ENCODE assay signal across 12 cellular contexts in the genomic region with DNA sequence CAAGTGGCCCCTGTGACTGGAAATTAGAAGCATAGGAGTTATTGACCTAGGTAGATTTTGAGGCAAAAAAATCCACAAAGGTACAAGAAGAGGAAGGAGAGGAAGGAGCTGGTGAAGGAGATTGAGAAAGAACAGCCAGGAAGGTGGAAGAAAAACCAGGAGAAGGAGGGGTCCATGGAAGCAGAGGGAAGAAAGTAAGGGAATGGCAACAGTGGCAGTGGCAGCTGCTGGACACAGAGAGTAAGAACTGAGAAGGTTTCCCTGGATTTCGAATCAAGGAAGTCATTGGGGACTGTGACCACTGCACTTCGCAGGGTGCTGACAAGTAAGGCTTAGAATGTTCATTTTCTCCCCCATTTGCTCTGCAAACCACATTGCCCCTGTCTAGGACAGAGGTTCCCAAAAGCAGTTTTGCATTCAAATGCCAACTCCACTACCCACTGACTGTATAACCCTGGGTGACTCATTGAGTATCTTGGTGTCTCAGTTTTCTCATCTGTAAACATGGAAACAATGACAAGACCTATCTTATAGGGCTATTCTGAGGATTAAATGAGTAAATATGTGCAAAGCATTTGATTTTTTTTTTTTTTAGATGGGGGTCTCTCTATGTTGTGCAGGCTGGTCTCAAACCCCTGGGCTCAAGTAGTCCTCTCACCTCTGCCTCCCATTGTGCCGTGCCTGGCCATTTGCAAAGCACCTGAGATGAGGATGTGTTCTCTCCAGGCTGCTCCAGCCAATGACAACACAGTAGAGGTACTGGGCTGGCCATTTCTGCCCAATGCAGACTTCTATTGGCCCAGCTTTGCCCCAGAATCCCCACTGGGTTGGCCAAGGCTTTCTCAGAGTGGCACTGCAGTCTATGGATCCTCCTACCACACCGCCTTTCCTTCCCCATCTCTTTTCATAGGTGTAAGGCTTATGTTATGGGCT. TPM values are rescaled to one million over a fixed set of nuclear protein-coding genes. Genes with fewer than 3 reads are reported as not detected.
DNase-seq lines count a peak whose midpoint lies in the region; ATAC-seq and TF ChIP-seq lines count a peak whose summit lies in the region.
"Had no signal": no experiment of that assay in that cellular context is flagged by ENCODE, and none has a peak within 500 bp of the region (broad histone marks: within the 10 kb centered on the region; RNA-seq: fewer than 3 reads in every experiment).

No MANE protein-coding gene starts in this region.

- H3K27ac Mint-ChIP-seq in activated naive CD8-positive, alpha-beta T cell treated with anti-CD3 and anti-CD28 coated beads, Interleukin-2, amount 50 U/mL, for 24 hours = peak overlapping the region; percentile 83
- H3K27ac Mint-ChIP-seq: T-helper 1 cell treated with Interleukin-12 subunit alpha and Interleukin-12 subunit beta and Interleukin-4 antibody, amounts not matched to agents 30 μg/mL and 1 μg/mL, for 36 hours had no signal

- peak; percentile 75 for ATAC-seq in activated naive CD8-positive, alpha-beta T cell treated with anti-CD3 and anti-CD28 coated beads, Interleukin-2, amount 50 U/mL, for 24 hours
- ATAC-seq in GM19351 (IDR thresholded peaks at IDR 0.05; ENCODE audit: unreplicated experiment) (no peak), left colon (no peak), GM19397 (IDR thresholded peaks at IDR 0.05; ENCODE audit: unreplicated experiment) (no peak), GM19324 (IDR thresholded peaks at IDR 0.05; ENCODE audit: low FRiP score, unreplicated experiment) (no peak)

- peak overlapping the region; percentile 25 for H3K4me3 Mint-ChIP-seq in activated naive CD8-positive, alpha-beta T cell treated with anti-CD3 and anti-CD28 coated beads, Interleukin-2, amount 50 U/mL, for 24 hours
- H3K4me3 Mint-ChIP-seq: T-helper 1 cell treated with Interleukin-12 subunit alpha and Interleukin-12 subunit beta and Interleukin-4 antibody, amounts not matched to agents 30 μg/mL and 1 μg/mL, for 36 hours had no signal

- H3K27me3 ChIP-seq in AG04450 (ENCODE audit: control insufficient read depth, insufficient read depth, low read length) = no peaks in the 10 kb centered on the region
- H3K27me3 ChIP-seq: tibial nerve had no signal

- peaks cover 34% of the 10 kb centered on the region for H3K4me1 ChIP-seq in HEK293 (ENCODE audit: control insufficient read depth, insufficient read depth, low read length)

- no peaks in the 10 kb centered on the region for H3K9me3 Mint-ChIP-seq in activated naive CD8-positive, alpha-beta T cell treated with anti-CD3 and anti-CD28 coated beads, Interleukin-2, amount 50 U/mL, for 24 hours
- H3K9me3 Mint-ChIP-seq: T-helper 1 cell treated with Interleukin-12 subunit alpha and Interleukin-12 subunit beta and Interleukin-4 antibody, amounts not matched to agents 30 μg/mL and 1 μg/mL, for 36 hours had no signal

- POLR2A ChIA-PET in AG04450 (lab: Yijun Ruan, JAX) (no interaction called here), HEK293 (lab: Yijun Ruan, JAX) (no interaction called here)

- H3K4me3 ChIP-seq in AG04450 (ENCODE audit: low read depth, low read length) = peak overlapping the region; percentile 46
- H3K4me3 ChIP-seq in HEK293 (ENCODE audit: low read depth, low read length) = no peak overlapping the region
- H3K4me3 ChIP-seq: tibial nerve had no signal

- peaks cover 2% of the 10 kb centered on the region for H3K27me3 Mint-ChIP-seq in activated naive CD8-positive, alpha-beta T cell treated with anti-CD3 and anti-CD28 coated beads, Interleukin-2, amount 50 U/mL, for 24 hours

- TF ChIP-seq CTCF in AG04450 (IDR thresholded peaks at IDR 0.05; ENCODE audit: low read depth, low read length) = no peak
- no peak for TF ChIP-seq CTCF in HEK293 (tag by site-specific recombination; IDR thresholded peaks at IDR 0.05)

- intact Hi-C loops in left colon (cut with DNase I, micrococcal nuclease) = no loop called here

- no peaks in the 10 kb centered on the region for H3K9me3 ChIP-seq in AG04450 (ENCODE audit: control insufficient read depth, insufficient read depth, low read length)
- H3K9me3 ChIP-seq in HEK293 (ENCODE audit: control insufficient read depth, insufficient read depth, low read depth, low read length) = no peaks in the 10 kb centered on the region
- H3K9me3 ChIP-seq: tibial nerve had no signal

- no peaks in the 10 kb centered on the region for H3K36me3 Mint-ChIP-seq in activated naive CD8-positive, alpha-beta T cell treated with anti-CD3 and anti-CD28 coated beads, Interleukin-2, amount 50 U/mL, for 24 hours (ENCODE audit: low read depth)

- DNase-seq in AG04450 (ENCODE audit: low read depth, low spot score) = no peak
- peak; percentile 34 for DNase-seq in activated naive CD8-positive, alpha-beta T cell treated with anti-CD3 and anti-CD28 coated beads, Interleukin-2, amount 50 U/mL, for 24 hours
- peak; percentile 67 for DNase-seq in kidney glomerular epithelial cell (lab: John Stamatoyannopoulos, UW)
- no peak for DNase-seq in left colon
- DNase-seq: DMS 273 treated with DMSO at 0.1 percent for 48 hours, NCI-H446 treated with DMSO at 0.1 percent for 48 hours had no signal

- peaks cover 73% of the 10 kb centered on the region for H3K4me1 Mint-ChIP-seq in activated naive CD8-positive, alpha-beta T cell treated with anti-CD3 and anti-CD28 coated beads, Interleukin-2, amount 50 U/mL, for 24 hours

- CTCF ChIA-PET in AG04450 (lab: Charles Lee) = interaction anchor here (5.2 kb wide), 1 partner anchor 46 kb away, joined by 69 read pairs; no protein-coding TSS in a partner anchor
- CTCF ChIA-PET in HEK293 (lab: Yijun Ruan, JAX) = interaction anchor here (0.6 to 5.7 kb wide), 2 partner anchors 9 to 47 kb away, joined by 3 to 70 read pairs; no protein-coding TSS in a partner anchor

- peak overlapping the region; percentile 85 for H3K27ac ChIP-seq in AG04450 (ENCODE audit: low read depth, low read length)
- no peak overlapping the region for H3K27ac ChIP-seq in HEK293 (ENCODE audit: extremely low read depth, low read depth, low read length)

- H3K36me3 ChIP-seq in HEK293 (ENCODE audit: control insufficient read depth in 2 of 2, insufficient read depth in 1 of 2, low read length in 2 of 2) = no peaks in the 10 kb centered on the region
- H3K36me3 ChIP-seq: tibial nerve had no signal

TF ChIP-seq in HEK293, 187 proteins besides CTCF, POLR2A, EP300 and RAD21:
- 0 out of 2 replicates have a peak, but pooled peaks have one; percentile 32 for TF ChIP-seq ZFP37 (tag by site-specific recombination; IDR thresholded peaks at IDR 0.05)
- no peak for TF ChIP-seq HOXD13 (CRISPR knock-in tag; IDR thresholded peaks at IDR 0.05; ENCODE audit: borderline replicate concordance)
- TF ChIP-seq ZNF184 (tag by site-specific recombination; IDR thresholded peaks at IDR 0.05) = no peak
- TF ChIP-seq, protein P1, sequence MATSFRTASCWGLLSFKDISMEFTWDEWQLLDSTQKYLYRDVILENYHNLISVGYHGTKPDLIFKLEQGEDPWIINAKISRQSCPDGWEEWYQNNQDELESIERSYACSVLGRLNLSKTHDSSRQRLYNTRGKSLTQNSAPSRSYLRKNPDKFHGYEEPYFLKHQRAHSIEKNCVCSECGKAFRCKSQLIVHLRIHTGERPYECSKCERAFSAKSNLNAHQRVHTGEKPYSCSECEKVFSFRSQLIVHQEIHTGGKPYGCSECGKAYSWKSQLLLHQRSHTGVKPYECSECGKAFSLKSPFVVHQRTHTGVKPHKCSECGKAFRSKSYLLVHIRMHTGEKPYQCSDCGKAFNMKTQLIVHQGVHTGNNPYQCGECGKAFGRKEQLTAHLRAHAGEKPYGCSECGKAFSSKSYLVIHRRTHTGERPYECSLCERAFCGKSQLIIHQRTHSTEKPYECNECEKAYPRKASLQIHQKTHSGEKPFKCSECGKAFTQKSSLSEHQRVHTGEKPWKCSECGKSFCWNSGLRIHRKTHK (tag by site-specific recombination; IDR thresholded peaks at IDR 0.05) = no peak
- TF ChIP-seq ZNF248 (tag by site-specific recombination; IDR thresholded peaks at IDR 0.05) = no peak
- peak; percentile 38; the same call in 1 of the 2 replicates for TF ChIP-seq ZBTB48 (tag by site-specific recombination; IDR thresholded peaks at IDR 0.05)
- TF ChIP-seq ZNF341 (tag by site-specific recombination; IDR thresholded peaks at IDR 0.05; ENCODE audit: low read depth) = 0 out of 2 replicates have a peak, but pooled peaks have one; percentile 36
- peak; percentile 19 for TF ChIP-seq SP2 (tag by site-specific recombination; IDR thresholded peaks at IDR 0.05)
- TF ChIP-seq, protein P2, sequence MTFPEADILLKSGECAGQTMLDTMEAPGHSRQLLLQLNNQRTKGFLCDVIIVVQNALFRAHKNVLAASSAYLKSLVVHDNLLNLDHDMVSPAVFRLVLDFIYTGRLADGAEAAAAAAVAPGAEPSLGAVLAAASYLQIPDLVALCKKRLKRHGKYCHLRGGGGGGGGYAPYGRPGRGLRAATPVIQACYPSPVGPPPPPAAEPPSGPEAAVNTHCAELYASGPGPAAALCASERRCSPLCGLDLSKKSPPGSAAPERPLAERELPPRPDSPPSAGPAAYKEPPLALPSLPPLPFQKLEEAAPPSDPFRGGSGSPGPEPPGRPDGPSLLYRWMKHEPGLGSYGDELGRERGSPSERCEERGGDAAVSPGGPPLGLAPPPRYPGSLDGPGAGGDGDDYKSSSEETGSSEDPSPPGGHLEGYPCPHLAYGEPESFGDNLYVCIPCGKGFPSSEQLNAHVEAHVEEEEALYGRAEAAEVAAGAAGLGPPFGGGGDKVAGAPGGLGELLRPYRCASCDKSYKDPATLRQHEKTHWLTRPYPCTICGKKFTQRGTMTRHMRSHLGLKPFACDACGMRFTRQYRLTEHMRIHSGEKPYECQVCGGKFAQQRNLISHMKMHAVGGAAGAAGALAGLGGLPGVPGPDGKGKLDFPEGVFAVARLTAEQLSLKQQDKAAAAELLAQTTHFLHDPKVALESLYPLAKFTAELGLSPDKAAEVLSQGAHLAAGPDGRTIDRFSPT (tag by site-specific recombination; IDR thresholded peaks at IDR 0.05) = 0 out of 2 replicates have a peak, but pooled peaks have one; percentile 21
- TF ChIP-seq ZNF664 (tag by site-specific recombination; IDR thresholded peaks at IDR 0.05) = peak; percentile 95
- peak; percentile 86; the same call in 1 of the 2 replicates for TF ChIP-seq PRDM1 (tag by site-specific recombination; IDR thresholded peaks at IDR 0.05)
- TF ChIP-seq ZSCAN30 (tag by site-specific recombination; IDR thresholded peaks at IDR 0.05) = no peak
TF ChIP-seq in HEK293: peak in this region for 7.

RNA-seq across cellular contexts. Expression of a gene that starts 9.3 kb away (rescaled TPM):
- polyA plus RNA-seq in AG04450 (2011; rRNA removed) = 417 and 433 TPM in 2 replicates
- 355 and 396 TPM in 2 replicates for polyA minus RNA-seq in AG04450 (2011; rRNA and poly(A)+ RNA removed)
- total RNA-seq in left colon = 100 to 1,000 TPM; 301 to 355 TPM

RNA-seq across cellular contexts. Expression of a gene that starts 37.5 kb away (rescaled TPM):
- not detected in 2 replicates for polyA plus RNA-seq in AG04450 (2011; rRNA removed)
- polyA minus RNA-seq in AG04450 (2011; rRNA and poly(A)+ RNA removed) = not detected in 2 replicates
- 100 to 1,000 TPM in 1 of 2 donors, 10 to 100 TPM in 1; 87.8 to 118 TPM for total RNA-seq in left colon
- total RNA-seq: tibial nerve had no signal

Comparison
In these comparisons a context has a peak if more than half of its experiments do, and no peak if none do; other contexts are left out.
1. DNase-seq: peak in activated naive CD8-positive, alpha-beta T cell treated with anti-CD3 and anti-CD28 coated beads, Interleukin-2, amount 50 U/mL, for 24 hours (single experiment) and kidney glomerular epithelial cell (single experiment); none in AG04450 (single experiment) and left colon (0 of 2).